Comparison of ENCODE assay signal across 8 cellular contexts in the genomic region with DNA sequence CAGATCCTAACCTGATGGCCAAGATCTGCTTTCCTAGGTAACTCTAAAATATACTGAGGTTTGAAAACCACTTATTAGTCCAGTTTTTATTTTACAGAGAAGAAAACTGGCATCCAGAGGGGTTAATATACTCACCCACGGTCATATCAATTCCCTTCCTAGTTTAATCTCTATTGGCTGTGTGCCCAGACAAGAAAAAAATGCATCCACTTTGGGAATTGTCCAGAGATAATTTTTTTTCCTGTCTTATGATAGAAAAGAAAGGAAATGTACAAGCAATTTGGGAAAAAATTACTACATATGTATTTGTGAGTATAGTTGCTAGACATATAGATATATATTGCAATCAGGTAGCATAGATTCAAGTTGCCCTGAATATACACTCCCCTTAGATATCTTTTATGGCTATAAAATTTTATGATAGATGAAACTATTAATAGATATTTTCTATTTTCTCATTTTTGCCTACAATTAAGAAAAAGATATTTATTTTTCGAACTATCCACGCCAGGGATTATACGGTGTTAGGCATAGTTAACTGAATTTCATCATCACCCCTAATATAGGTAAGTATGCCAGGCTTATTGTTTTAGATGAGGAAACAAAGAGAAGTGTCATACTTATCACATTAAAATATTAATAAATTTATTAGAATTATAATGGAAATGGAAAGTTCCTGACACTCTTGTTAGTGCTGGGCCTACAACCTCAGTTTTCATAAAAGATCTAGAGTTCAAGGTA.
DNase-seq lines count a peak whose midpoint lies in the region; ATAC-seq, FAIRE-seq and TF ChIP-seq lines count a peak whose summit lies in the region.

No MANE protein-coding gene starts in this region.

- H3K27ac Mint-ChIP-seq in Caco-2 (ENCODE audit: unreplicated experiment) = peak overlapping the region; percentile 84

- H3K79me1 ChIP-seq in IMR-90 (ENCODE audit: low read depth in 1 of 2, low read length in 2 of 2) = peaks cover 19 to 37% of the 10 kb centered on the region in 2 experiments

- peak overlapping the region; percentile 42 for H3K56ac ChIP-seq in IMR-90 (ENCODE audit: extremely low read depth, insufficient read depth, low read length)

- TF ChIP-seq CTCF in Caco-2 (IDR thresholded peaks at IDR 0.05; ENCODE audit: insufficient read depth in 1 of 2, low read depth in 1 of 2, low read length in 1 of 2, severe bottlenecking in 1 of 2, unreplicated experiment in 1 of 2) (no peak), IMR-90 (conservative IDR thresholded peaks at IDR 0.05; ENCODE audit: low read depth, low read length) (no peak), K562 (IDR thresholded peaks at IDR 0.05 in 2 of 3, conservative IDR thresholded peaks at IDR 0.05 in 1 of 3; ENCODE audit: insufficient read depth in 2 of 3, low read depth in 1 of 3, low read length in 3 of 3) (no peak), D721Med (IDR thresholded peaks at IDR 0.05; ENCODE audit: insufficient read depth, missing control alignments) (no peak)

- WGBS in IMR-90 (ENCODE audit: extremely low coverage in 2 of 2, insufficient read length in 1 of 2), 2 experiments = no CpG with 5 or more reads among the region's 4 CpGs
- 45% methylated on average over 4 of the region's 4 CpGs for WGBS in K562 (ENCODE audit: insufficient coverage, low coverage, missing lambda C conversion rate)

- peaks cover 55% of the 10 kb centered on the region for H3K4me1 ChIP-seq in Caco-2
- H3K4me1 ChIP-seq in IMR-90 (ENCODE audit: control insufficient read depth, insufficient read depth, low read length) = peaks cover 24% of the 10 kb centered on the region
- H3K4me1 ChIP-seq in K562 (replicated peaks in 1 of 2; ENCODE audit: control insufficient read depth in 2 of 2, insufficient read depth in 2 of 2, low read length in 2 of 2) = peaks cover 0 to 22% of the 10 kb centered on the region in 2 experiments; a peak in 3 of 5 replicates
- H3K4me1 ChIP-seq in muscle layer of colon (ENCODE audit: insufficient read depth, low read length) = peaks cover 29% of the 10 kb centered on the region

- BruUV-seq in Caco-2 (replicated peaks; lab: Mats Ljungman, UMichigan) = no TSS peak
- no TSS peak for BruUV-seq in IMR-90 (replicated peaks; lab: Mats Ljungman, UMichigan)
- BruUV-seq in K562 (replicated peaks; lab: Mats Ljungman, UMichigan) = no TSS peak

- H3K18ac ChIP-seq in IMR-90 (ENCODE audit: low read depth, low read length) = peak overlapping the region; percentile 79

- TF ChIP-seq EP300 in K562 (IDR thresholded peaks at IDR 0.05; ENCODE audit: low read length) = no peak

- H4K5ac ChIP-seq in IMR-90 (ENCODE audit: low read depth, low read length) = no peak overlapping the region; the same call in 1 of the 2 replicates

- peak overlapping the region; percentile 94 for H2BK5ac ChIP-seq in IMR-90 (ENCODE audit: low read depth, low read length, poor library complexity, severe bottlenecking)

- H4K8ac ChIP-seq in IMR-90 (ENCODE audit: low read depth in 2 of 2, low read length in 2 of 2) = peak overlapping the region; percentile 61 to 65; a peak in 3 of 4 replicates

- H3K4me2 ChIP-seq in IMR-90 (ENCODE audit: low read depth, low read length) (peak overlapping the region; percentile 6; the same call in 1 of the 2 replicates), K562 (ENCODE audit: insufficient read depth, low read length) (peak overlapping the region; percentile 58)

- H3K9me3 ChIP-seq in Caco-2 (no peaks in the 10 kb centered on the region), IMR-90 (ENCODE audit: control insufficient read depth, insufficient read depth, low read length) (no peaks in the 10 kb centered on the region), K562 (replicated peaks; ENCODE audit: control insufficient read depth, insufficient read depth, low read depth, low read length) (no peaks in the 10 kb centered on the region), muscle layer of colon (ENCODE audit: low read length) (no peaks in the 10 kb centered on the region)

- peak overlapping the region; percentile 34; the same call in 1 of the 2 replicates for H4K91ac ChIP-seq in IMR-90 (ENCODE audit: insufficient read depth, low read depth, low read length)

- H3K79me2 ChIP-seq in K562 (ENCODE audit: control insufficient read depth, insufficient read depth, low read length) = no peaks in the 10 kb centered on the region

- dilution Hi-C loops in IMR-90 (cut with HindIII; ENCODE audit: low sequenced_read_pairs, unreplicated experiment) = no loop called here

- H3K27me3 Mint-ChIP-seq in Caco-2 (ENCODE audit: insufficient read depth, unreplicated experiment) = no peaks in the 10 kb centered on the region

- H2AK9ac ChIP-seq in IMR-90 (replicated peaks; ENCODE audit: low read depth, low read length, poor library complexity) = no peak overlapping the region

- H2BK15ac ChIP-seq in IMR-90 (ENCODE audit: low read depth, low read length) = peak overlapping the region; percentile 97; the same call in 1 of the 3 replicates

- H3K36me3 Mint-ChIP-seq in Caco-2 (ENCODE audit: insufficient read depth, unreplicated experiment) = no peaks in the 10 kb centered on the region

- no peak for ATAC-seq in IMR-90 (ENCODE audit: low read depth)
- ATAC-seq in K562 = no peak

- CTCF ChIA-PET in Caco-2 (lab: Charles Lee) = interaction anchor here (1.0 kb wide), 1 partner anchor 188 kb away, joined by 3 read pairs; no protein-coding TSS in a partner anchor
- CTCF ChIA-PET in IMR-90 (lab: Yijun Ruan, JAX) = interaction anchor here (1.3 kb wide), 1 partner anchor 19 kb away, joined by 3 read pairs; no protein-coding TSS in a partner anchor
- CTCF ChIA-PET in K562 (lab: Yijun Ruan, JAX; ENCODE audit: low intra/inter-chr PET ratio) = no interaction called here

- peak overlapping the region; percentile 96 for H2BK120ac ChIP-seq in IMR-90 (ENCODE audit: low read depth, low read length)

- no peaks in the 10 kb centered on the region for H3K9me3 Mint-ChIP-seq in Caco-2 (ENCODE audit: unreplicated experiment)

- TF ChIP-seq POLR2A in IMR-90 (IDR thresholded peaks at IDR 0.05; ENCODE audit: low read depth, low read length) = no peak
- no peak for TF ChIP-seq POLR2A in K562 (conservative IDR thresholded peaks at IDR 0.05)

- TF ChIP-seq RAD21 in IMR-90 (IDR thresholded peaks at IDR 0.05; ENCODE audit: low read length) = no peak
- no peak for TF ChIP-seq RAD21 in K562 (CRISPR knock-in tag; conservative IDR thresholded peaks at IDR 0.05 in 1 of 2, IDR thresholded peaks at IDR 0.05 in 1 of 2)

- no peaks in the 10 kb centered on the region for H3K27me3 ChIP-seq in Caco-2 (replicated peaks; ENCODE audit: control insufficient read depth, insufficient read depth, low read length)
- no peaks in the 10 kb centered on the region for H3K27me3 ChIP-seq in IMR-90 (ENCODE audit: control insufficient read depth, insufficient read depth, low read length)
- H3K27me3 ChIP-seq in K562 (ENCODE audit: control insufficient read depth in 2 of 2, insufficient read depth in 2 of 2, low read length in 2 of 2) = no peaks in the 10 kb centered on the region
- H3K27me3 ChIP-seq in muscle layer of colon (ENCODE audit: control insufficient read depth in 1 of 2, insufficient read depth in 2 of 2, low read length in 2 of 2) = no peaks in the 10 kb centered on the region

- no peak overlapping the region for H2AFZ ChIP-seq in IMR-90 (replicated peaks; ENCODE audit: low read length, poor library complexity)
- H2AFZ ChIP-seq in K562 (ENCODE audit: low read depth, low read length) = peak overlapping the region; percentile 89

- POLR2A ChIA-PET in Caco-2 (lab: Charles Lee) = no interaction called here
- POLR2A ChIA-PET in IMR-90 (lab: Charles Lee; ENCODE audit: unreplicated experiment) = interaction anchor here (0.7 to 1.3 kb wide), 6 partner anchors 19 to 106 kb away, joined by 3 to 5 read pairs (median 3); no protein-coding TSS in a partner anchor
- POLR2A ChIA-PET in K562 (lab: Yijun Ruan, JAX) = interaction anchor here (0.6 kb wide), 1 partner anchor 13 kb away, joined by 3 read pairs; no protein-coding TSS in a partner anchor

- FAIRE-seq in K562 (lab: Jason Lieb, UNC) (no peak), D721Med (lab: Jason Lieb, UNC) (no peak)

- H3K9me1 ChIP-seq in IMR-90 (ENCODE audit: insufficient read depth, low read length) = peaks cover 17% of the 10 kb centered on the region
- H3K9me1 ChIP-seq in K562 (ENCODE audit: control insufficient read depth, insufficient read depth, low read length) = no peaks in the 10 kb centered on the region

- H3K9ac ChIP-seq in IMR-90 (ENCODE audit: low read depth, low read length) = no peak overlapping the region; the same call in 1 of the 2 replicates
- H3K9ac ChIP-seq in K562 (ENCODE audit: insufficient read depth in 1 of 2, low read depth in 2 of 2, low read length in 2 of 2) = peak overlapping the region in 1 of 2 experiments; percentile 35; a peak in 1 of 4 replicates
- no peak overlapping the region for H3K9ac ChIP-seq in muscle layer of colon (ENCODE audit: low read length)

- H3K4me3 ChIP-seq in Caco-2 (ENCODE audit: low read depth, low read length) (no peak overlapping the region), IMR-90 (ENCODE audit: insufficient read depth, low read depth, low read length) (no peak overlapping the region), K562 (no peak overlapping the region), muscle layer of colon (ENCODE audit: low read depth in 1 of 2, low read length in 2 of 2) (no peak overlapping the region)

- peak overlapping the region; percentile 62 for H3K4me3 Mint-ChIP-seq in Caco-2 (ENCODE audit: unreplicated experiment)

- H4K20me1 ChIP-seq in IMR-90 (ENCODE audit: insufficient read depth, low read length) = no peaks in the 10 kb centered on the region
- no peaks in the 10 kb centered on the region for H4K20me1 ChIP-seq in K562 (replicated peaks; ENCODE audit: control insufficient read depth, insufficient read depth, low read length)

- no peak overlapping the region for H2AK5ac ChIP-seq in IMR-90 (ENCODE audit: low read depth, low read length)

- in situ Hi-C loops in IMR-90 (cut with MboI; ENCODE audit: low sequenced_read_pairs) (no loop called here), K562 (cut with MboI) (no loop called here)

- DNase-seq in Caco-2 (no peak), IMR-90 (peak; percentile 76), K562 (ENCODE audit: extremely low read depth in 1 of 4, low spot score in 3 of 4) (peak in 1 of 4 experiments; percentile 17), D721Med (ENCODE audit: insufficient read length, low spot score) (no peak), AML-193 (lab: John Stamatoyannopoulos, UW) (no peak), NCI-H146 (lab: John Stamatoyannopoulos, UW) (no peak)
- no peak for DNase-seq in activated CD8-positive, alpha-beta memory T cell treated with anti-CD3 and anti-CD28 coated beads, Interleukin-2, amount 50 U/mL, for 4 hours

- intact Hi-C loops in Caco-2 (cut with micrococcal nuclease; ENCODE audit: unreplicated experiment) (loop anchor here (1.0 kb wide), 2 partner anchors 18 to 19 kb away; no protein-coding TSS in a partner anchor), IMR-90 (cut with micrococcal nuclease) (loop anchor here (1.0 to 5.0 kb wide), 7 partner anchors 41 to 188 kb away; partner anchors contain the start of gene SLC38A2), K562 (cut with micrococcal nuclease) (loop anchor here (5.0 kb wide), 1 partner anchor 91 kb away; no protein-coding TSS in a partner anchor)

- H2BK20ac ChIP-seq in IMR-90 (ENCODE audit: low read depth, low read length) = peak overlapping the region; percentile 72

- H3K27ac ChIP-seq in IMR-90 (ENCODE audit: insufficient read depth, low read length) (peak overlapping the region; percentile 86; the same call in 1 of the 2 replicates), K562 (ENCODE audit: extremely low read depth, low read depth, low read length) (peak overlapping the region; percentile 74), muscle layer of colon (ENCODE audit: low read depth, low read length) (peak overlapping the region; percentile 80)

- H3K36me3 ChIP-seq in Caco-2 (ENCODE audit: control insufficient read depth, insufficient read depth, low read length) (no peaks in the 10 kb centered on the region), IMR-90 (ENCODE audit: control insufficient read depth, insufficient read depth, low read length) (no peaks in the 10 kb centered on the region), K562 (ENCODE audit: control insufficient read depth, insufficient read depth, low read length) (no peaks in the 10 kb centered on the region), muscle layer of colon (ENCODE audit: insufficient read depth, low read length) (no peaks in the 10 kb centered on the region)

- no peak overlapping the region for H3K23ac ChIP-seq in IMR-90 (ENCODE audit: low read depth, low read length)

- H3K4me1 Mint-ChIP-seq in Caco-2 (ENCODE audit: low read depth, unreplicated experiment) = peaks cover 25% of the 10 kb centered on the region

- peak overlapping the region; percentile 91 for H3K4ac ChIP-seq in IMR-90 (ENCODE audit: low read depth, low read length)

- H3K14ac ChIP-seq in IMR-90 (replicated peaks; ENCODE audit: low read depth, low read length) = no peak overlapping the region; the same call in 1 of the 2 replicates
